ENCODE assay signal across 8 cellular contexts in the genomic region with DNA sequence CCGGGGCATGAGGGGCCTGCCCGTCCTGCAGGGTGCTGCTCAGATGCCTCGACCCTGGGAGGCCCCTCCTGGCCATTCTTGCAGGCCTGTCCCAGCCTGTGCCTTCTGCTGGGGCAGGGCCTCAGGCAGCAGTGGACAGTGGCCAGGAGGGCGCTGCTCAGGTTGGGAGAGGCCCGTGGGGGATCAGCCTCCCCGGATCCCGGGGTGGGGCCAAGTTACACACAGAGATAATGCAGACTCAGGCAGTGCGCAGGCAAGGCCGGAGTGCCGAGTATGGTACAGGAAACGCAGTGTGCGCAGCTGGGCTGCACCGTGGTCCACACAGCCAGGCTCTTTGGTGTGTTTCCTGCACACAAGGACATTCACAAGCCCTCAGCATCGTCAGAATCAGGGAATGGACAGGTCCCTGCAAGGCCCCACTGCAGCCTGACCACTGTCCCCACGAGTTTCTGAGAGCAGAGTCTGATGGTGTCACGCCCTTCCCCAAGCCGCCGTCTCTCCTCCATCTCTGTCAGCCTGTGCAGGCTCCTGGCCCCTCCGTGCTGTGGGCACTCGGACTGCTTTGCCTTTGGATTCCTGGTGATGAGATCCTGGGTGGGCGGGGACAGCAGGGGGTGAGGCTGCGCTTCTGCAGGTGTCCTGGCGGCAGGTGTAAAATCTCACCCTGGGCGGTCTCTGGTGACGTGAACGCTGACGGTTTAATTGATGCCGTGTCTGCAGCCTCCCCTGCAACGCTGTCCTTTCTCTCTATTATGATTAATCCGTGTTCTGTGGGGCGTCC.
A peak's percentile ranks its signal among the peaks of the same experiment; 100 is the strongest.
DNase-seq lines count a peak whose midpoint lies in the region; ATAC-seq, FAIRE-seq and TF ChIP-seq lines count a peak whose summit lies in the region.
"Not testable (repeated sequence)": the region's sequence is repeated elsewhere in the genome, so short reads cannot be mapped to it uniquely, and the experiment has no call there.

No MANE protein-coding gene starts in this region.

- 91 to 93% methylated on average over 19 to 28 of the region's 31 CpGs for WGBS in aorta, 2 donors

- not testable (repeated sequence) for H3K4me3 ChIP-seq in keratinocyte (ENCODE audit: control insufficient read depth in 2 of 3, extremely low read depth in 1 of 3, insufficient read depth in 2 of 3, low read depth in 1 of 3, low read length in 3 of 3); mucosa of descending colon; aorta (ENCODE audit: low read length in 2 of 2)

- not testable (repeated sequence) for TF ChIP-seq CTCF in chondrocyte (IDR thresholded peaks at IDR 0.05); keratinocyte (optimal IDR thresholded peaks at IDR 0.05 in 1 of 3, IDR thresholded peaks at IDR 0.05 in 1 of 3, conservative IDR thresholded peaks at IDR 0.05 in 1 of 3; ENCODE audit: extremely low read depth in 1 of 3, insufficient read depth in 2 of 3, low read length in 3 of 3); mucosa of descending colon (IDR thresholded peaks at IDR 0.05)

- not testable (repeated sequence) for H3K27ac Mint-ChIP-seq in chondrocyte (ENCODE audit: unreplicated experiment); stimulated activated effector memory CD8-positive, alpha-beta T cell treated with anti-CD3 and anti-CD28 coated beads, Interleukin-12 subunit alpha, Interleukin-12 subunit beta, amount 100 ng/mL, for 72 hours

- H3K4me3 Mint-ChIP-seq in chondrocyte (ENCODE audit: unreplicated experiment); stimulated activated effector memory CD8-positive, alpha-beta T cell treated with anti-CD3 and anti-CD28 coated beads, Interleukin-12 subunit alpha, Interleukin-12 subunit beta, amount 100 ng/mL, for 72 hours: not testable (repeated sequence)

- H3K9me3 Mint-ChIP-seq in chondrocyte (ENCODE audit: low read depth); stimulated activated effector memory CD8-positive, alpha-beta T cell treated with anti-CD3 and anti-CD28 coated beads, Interleukin-12 subunit alpha, Interleukin-12 subunit beta, amount 100 ng/mL, for 72 hours: not testable (repeated sequence)

- not testable (repeated sequence) for H3K27ac ChIP-seq in keratinocyte (ENCODE audit: control insufficient read depth, insufficient read depth, low read length); aorta (ENCODE audit: low read depth in 1 of 2, low read length in 2 of 2)

- not testable (repeated sequence) for H3K79me2 ChIP-seq in keratinocyte (ENCODE audit: control insufficient read depth, insufficient read depth, low read length)

- H3K4me1 ChIP-seq in keratinocyte (ENCODE audit: control insufficient read depth, extremely low read depth, insufficient read depth, low read length); mucosa of descending colon (ENCODE audit: low read depth); aorta (ENCODE audit: control insufficient read depth in 1 of 2, insufficient read depth in 2 of 2, low read length in 2 of 2): not testable (repeated sequence)

- not testable (repeated sequence) for H3K9ac ChIP-seq in keratinocyte (ENCODE audit: control insufficient read depth, extremely low read depth, insufficient read depth, low read length)

- H4K20me1 ChIP-seq in keratinocyte (ENCODE audit: control insufficient read depth, extremely low read depth, insufficient read depth, low read length), result not testable (repeated sequence)

- not testable (repeated sequence) for H2AFZ ChIP-seq in keratinocyte (ENCODE audit: control insufficient read depth, low read length)

- H3K27me3 Mint-ChIP-seq in chondrocyte (ENCODE audit: low read depth), result not testable (repeated sequence)

- FAIRE-seq in keratinocyte (lab: Jason Lieb, UNC), result peak; percentile 26

- H3K4me2 ChIP-seq in keratinocyte (ENCODE audit: control insufficient read depth, extremely low read depth, insufficient read depth, low read depth, low read length), result not testable (repeated sequence)

- not testable (repeated sequence) for H3K36me3 ChIP-seq in keratinocyte (ENCODE audit: control insufficient read depth in 2 of 2, extremely low read depth in 1 of 2, insufficient read depth in 2 of 2, low read length in 2 of 2); mucosa of descending colon (ENCODE audit: low read depth); aorta (ENCODE audit: control insufficient read depth in 1 of 2, insufficient read depth in 2 of 2, low read length in 1 of 2)

- intact Hi-C loops in mucosa of descending colon (cut with DNase I, micrococcal nuclease); aorta (cut with DNase I): not testable (repeated sequence)

- H3K9me3 ChIP-seq in keratinocyte (ENCODE audit: control insufficient read depth, low read depth, low read length); mucosa of descending colon; aorta (ENCODE audit: control insufficient read depth, low read length): not testable (repeated sequence)

- H3K9me1 ChIP-seq in keratinocyte (ENCODE audit: control insufficient read depth, extremely low read depth, insufficient read depth, low read length), result not testable (repeated sequence)

- not testable (repeated sequence) for H3K36me3 Mint-ChIP-seq in chondrocyte (ENCODE audit: low read depth)
- peaks cover 26% of the 10 kb centered on the region for H3K36me3 Mint-ChIP-seq in stimulated activated effector memory CD8-positive, alpha-beta T cell treated with anti-CD3 and anti-CD28 coated beads, Interleukin-12 subunit alpha, Interleukin-12 subunit beta, amount 100 ng/mL, for 72 hours

- dilution Hi-C loops in keratinocyte (cut with MboI; ENCODE audit: extremely low pct_ligation_motif_present, low sequenced_read_pairs), result not testable (repeated sequence)

- peak; percentile 69 for ATAC-seq in mucosa of descending colon
- ATAC-seq in stimulated activated effector memory CD8-positive, alpha-beta T cell treated with anti-CD3 and anti-CD28 coated beads, Interleukin-12 subunit alpha, Interleukin-12 subunit beta, amount 100 ng/mL, for 72 hours, result peak; percentile 14
- ATAC-seq in aorta (ENCODE audit: low FRiP score), result not testable (repeated sequence)

- H3K4me1 Mint-ChIP-seq in chondrocyte (ENCODE audit: low read depth), result not testable (repeated sequence)
- peaks cover 11% of the 10 kb centered on the region for H3K4me1 Mint-ChIP-seq in stimulated activated effector memory CD8-positive, alpha-beta T cell treated with anti-CD3 and anti-CD28 coated beads, Interleukin-12 subunit alpha, Interleukin-12 subunit beta, amount 100 ng/mL, for 72 hours

- DNase-seq in COR-L47 (lab: John Stamatoyannopoulos, UW) (peak; percentile 26), NCI-H2029 (lab: John Stamatoyannopoulos, UW) (peak; percentile 7), NCI-H526 treated with DMSO at 0.1 percent for 48 hours (lab: John Stamatoyannopoulos, UW) (peak; percentile 15), chondrocyte (ENCODE audit: low spot score) (peak; percentile 78), aorta (peak; percentile 34 to 58)
- not testable (repeated sequence) for DNase-seq in keratinocyte (ENCODE audit: low read depth, low spot score); mucosa of descending colon; stimulated activated effector memory CD8-positive, alpha-beta T cell treated with anti-CD3 and anti-CD28 coated beads, Interleukin-12 subunit alpha, Interleukin-12 subunit beta, amount 100 ng/mL, for 72 hours (ENCODE audit: low spot score in 2 of 2)

- H3K27me3 ChIP-seq in keratinocyte (ENCODE audit: control insufficient read depth, extremely low read depth, insufficient read depth, low read length), result peaks cover 30% of the 10 kb centered on the region
- H3K27me3 ChIP-seq in aorta (ENCODE audit: control insufficient read depth in 1 of 2, insufficient read depth in 2 of 2, low read length in 1 of 2), result not testable (repeated sequence)
